In genomic region chr17:4144411-4144747, GRCh38 we compare ENCODE assay signal across 8 cellular contexts. TPM values are rescaled to one million over a fixed set of nuclear protein-coding genes. Genes with fewer than 3 reads are reported as not detected.
DNase-seq lines count a peak whose midpoint lies in the region; FAIRE-seq and TF ChIP-seq lines count a peak whose summit lies in the region.

No MANE protein-coding gene starts in this region.

- POLR2A ChIA-PET in CD8-positive, alpha-beta memory T cell (lab: Charles Lee), result interaction anchor here (0.5 to 4.1 kb wide), 10 partner anchors 8 to 823 kb away, joined by 3 to 41 read pairs (median 4); partner anchors contain the start of genes RNF167, SLC25A11, SPAG7 and UBE2G1
- POLR2A ChIA-PET in PC-9 (lab: Charles Lee; ENCODE audit: unreplicated experiment) (interaction anchor here (0.5 to 0.7 kb wide), 2 partner anchors 11 to 127 kb away, joined by 3 to 8 read pairs; no protein-coding TSS in a partner anchor), endothelial cell of umbilical vein (lab: Charles Lee) (interaction anchor here (1.0 to 1.6 kb wide), 2 partner anchors 9 to 17 kb away, joined by 3 to 11 read pairs; no protein-coding TSS in a partner anchor)

- H3K4me3 ChIP-seq in CD8-positive, alpha-beta memory T cell (ENCODE audit: low read length), result peak overlapping the region; percentile 65
- peak overlapping the region; percentile 89 for H3K4me3 ChIP-seq in PC-9
- H3K4me3 ChIP-seq in endothelial cell of umbilical vein (replicated peaks in 1 of 3; ENCODE audit: insufficient read depth in 1 of 3, low read depth in 1 of 3, low read length in 3 of 3), result peak overlapping the region; percentile 49 to 87 (median 75)
- H3K4me3 ChIP-seq in ovary, result peak overlapping the region; percentile 98

- H4K20me1 ChIP-seq in PC-9 (ENCODE audit: insufficient read depth), result peaks cover 27% of the 10 kb centered on the region
- no peaks in the 10 kb centered on the region for H4K20me1 ChIP-seq in endothelial cell of umbilical vein (replicated peaks; ENCODE audit: control insufficient read depth, extremely low read depth, insufficient read depth, low read length)

- peaks cover 0 to 3% of the 10 kb centered on the region in 2 donors for H3K27me3 Mint-ChIP-seq in CD8-positive, alpha-beta memory T cell

- H3K36me3 Mint-ChIP-seq in CD8-positive, alpha-beta memory T cell, result peaks cover 0 to 35% (median 6%) of the 10 kb centered on the region in 3 donors

- dilution Hi-C loops in endothelial cell of umbilical vein (cut with MboI; ENCODE audit: extremely low pct_ligation_motif_present, low sequenced_read_pairs), result no loop called here

- H3K4me2 ChIP-seq in PC-9 (peak overlapping the region; percentile 98), endothelial cell of umbilical vein (ENCODE audit: insufficient read depth, low read length) (peak overlapping the region; percentile 76)

- no peaks in the 10 kb centered on the region for H3K27me3 ChIP-seq in CD8-positive, alpha-beta memory T cell (ENCODE audit: insufficient read depth, low read length, poor library complexity, severe bottlenecking)
- H3K27me3 ChIP-seq in PC-9 (ENCODE audit: insufficient read depth, low read depth) (no peaks in the 10 kb centered on the region), endothelial cell of umbilical vein (ENCODE audit: control insufficient read depth in 2 of 2, insufficient read depth in 2 of 2, low read length in 2 of 2) (no peaks in the 10 kb centered on the region), ovary (no peaks in the 10 kb centered on the region)

- BruUV-seq in PC-9 (replicated peaks; lab: Mats Ljungman, UMichigan) (no TSS peak), endothelial cell of umbilical vein (replicated peaks; lab: Mats Ljungman, UMichigan) (no TSS peak)

- H2AFZ ChIP-seq in PC-9, result peak overlapping the region; percentile 88
- H2AFZ ChIP-seq in endothelial cell of umbilical vein (ENCODE audit: low read depth, low read length), result peak overlapping the region; percentile 75

- no peaks in the 10 kb centered on the region for H3K9me2 ChIP-seq in PC-9 (ENCODE audit: insufficient read depth)

- no peak for TF ChIP-seq EP300 in ovary (IDR thresholded peaks at IDR 0.05)

- H3K79me2 ChIP-seq in PC-9 (ENCODE audit: low read depth) (peaks cover 51% of the 10 kb centered on the region), endothelial cell of umbilical vein (ENCODE audit: control insufficient read depth, insufficient read depth, low read length) (peaks cover 33% of the 10 kb centered on the region)

- TF ChIP-seq CTCF in PC-9 (conservative IDR thresholded peaks at IDR 0.05) (no peak), endothelial cell of umbilical vein (IDR thresholded peaks at IDR 0.05; ENCODE audit: extremely low read depth in 1 of 2, insufficient read depth in 1 of 2, low read depth in 1 of 2, low read length in 2 of 2) (no peak), ovary (IDR thresholded peaks at IDR 0.05) (no peak)

- peak overlapping the region; percentile 95 to 100 (median 100) for H3K4me3 Mint-ChIP-seq in CD8-positive, alpha-beta memory T cell

- FAIRE-seq in endothelial cell of umbilical vein (lab: Jason Lieb, UNC), result no peak

- H3K27ac Mint-ChIP-seq in CD8-positive, alpha-beta memory T cell, result peak overlapping the region; percentile 98 to 100 (median 100)

- peaks cover 34 to 42% (median 38%) of the 10 kb centered on the region in 3 donors for H3K4me1 Mint-ChIP-seq in CD8-positive, alpha-beta memory T cell

- H3K9me3 Mint-ChIP-seq in CD8-positive, alpha-beta memory T cell, result no peaks in the 10 kb centered on the region

- peaks cover 37% of the 10 kb centered on the region for H3K4me1 ChIP-seq in CD8-positive, alpha-beta memory T cell (ENCODE audit: insufficient read depth, low read length)
- H3K4me1 ChIP-seq in PC-9 (replicated peaks; ENCODE audit: insufficient read depth) (peaks cover 14% of the 10 kb centered on the region), endothelial cell of umbilical vein (ENCODE audit: control insufficient read depth, extremely low read depth, insufficient read depth, low read length) (peaks cover 15% of the 10 kb centered on the region), ovary (ENCODE audit: insufficient read depth) (no peaks in the 10 kb centered on the region)

- DNase-seq in CD8-positive, alpha-beta memory T cell, result peak in 1 of 5 donors; percentile 3
- DNase-seq in PC-9, result no peak
- no peak for DNase-seq in endothelial cell of umbilical vein (ENCODE audit: low read depth, low spot score)
- no peak for DNase-seq in ovary
- no peak for DNase-seq in amygdala (lab: John Stamatoyannopoulos, UW)
- no peak for DNase-seq in NCI-H187 treated with DMSO at 0.1 percent for 48 hours (lab: John Stamatoyannopoulos, UW)
- DNase-seq in ecto neural progenitor cell (ENCODE audit: low spot score), result no peak
- no peak for DNase-seq in NCI-H128 (lab: John Stamatoyannopoulos, UW; ENCODE audit: unreplicated experiment)

- TF ChIP-seq POLR2A in endothelial cell of umbilical vein (IDR thresholded peaks at IDR 0.05; ENCODE audit: low read depth, low read length) (no peak), ovary (IDR thresholded peaks at IDR 0.05) (no peak)

- H3F3A ChIP-seq in PC-9 (ENCODE audit: insufficient read depth, low read depth), result peaks cover 15% of the 10 kb centered on the region

- H3K9me1 ChIP-seq in endothelial cell of umbilical vein (replicated peaks; ENCODE audit: control insufficient read depth, extremely low read depth, insufficient read depth, low read length), result no peaks in the 10 kb centered on the region

- H3K9me3 ChIP-seq in CD8-positive, alpha-beta memory T cell (ENCODE audit: low read length), result no peaks in the 10 kb centered on the region
- H3K9me3 ChIP-seq in PC-9 (ENCODE audit: insufficient read depth, low read depth) (no peaks in the 10 kb centered on the region), endothelial cell of umbilical vein (replicated peaks; ENCODE audit: control insufficient read depth, insufficient read depth, low read length) (no peaks in the 10 kb centered on the region), ovary (no peaks in the 10 kb centered on the region)

- intact Hi-C loops in PC-9 (cut with micrococcal nuclease; ENCODE audit: unreplicated experiment), result loop anchor here (10.0 kb wide), 1 partner anchor 300 kb away; the partner anchor contains the start of gene NCBP3
- intact Hi-C loops in endothelial cell of umbilical vein (cut with micrococcal nuclease), result no loop called here
- intact Hi-C loops in ovary (cut with DNase I), result no loop called here

- CTCF ChIA-PET in CD8-positive, alpha-beta memory T cell (lab: Charles Lee), result interaction anchor here (1.2 kb wide), 1 partner anchor 20 kb away, joined by 3 read pairs; no protein-coding TSS in a partner anchor
- CTCF ChIA-PET in PC-9 (lab: Charles Lee) (interaction anchor here (0.6 to 0.7 kb wide), 2 partner anchors 16 to 182 kb away, joined by 7 to 9 read pairs; no protein-coding TSS in a partner anchor), endothelial cell of umbilical vein (lab: Charles Lee) (interaction anchor here (0.6 to 2.0 kb wide), 4 partner anchors 10 to 71 kb away, joined by 3 to 8 read pairs (median 4); no protein-coding TSS in a partner anchor)

- peak overlapping the region; percentile 95 for H3K27ac ChIP-seq in CD8-positive, alpha-beta memory T cell (ENCODE audit: low read depth, low read length)
- H3K27ac ChIP-seq in PC-9, result peak overlapping the region; percentile 98
- no peak overlapping the region for H3K27ac ChIP-seq in endothelial cell of umbilical vein (ENCODE audit: insufficient read depth, low read depth, low read length)
- H3K27ac ChIP-seq in ovary, result peak overlapping the region; percentile 97 to 100

- H3K9ac ChIP-seq in endothelial cell of umbilical vein (replicated peaks; ENCODE audit: extremely low read depth, insufficient read depth, low read length), result peak overlapping the region; percentile 97

- no peaks in the 10 kb centered on the region for H3K36me3 ChIP-seq in CD8-positive, alpha-beta memory T cell (ENCODE audit: insufficient read depth, low read length)
- no peaks in the 10 kb centered on the region for H3K36me3 ChIP-seq in PC-9 (ENCODE audit: low read depth)
- H3K36me3 ChIP-seq in endothelial cell of umbilical vein (ENCODE audit: control insufficient read depth in 2 of 2, extremely low read depth in 1 of 2, insufficient read depth in 2 of 2, low read length in 2 of 2), result no peaks in the 10 kb centered on the region
- no peaks in the 10 kb centered on the region for H3K36me3 ChIP-seq in ovary

- WGBS in ovary, 3 donors, result 55 to 59% (median 57%) methylated on average over 3 of the region's 3 CpGs

TF ChIP-seq in endothelial cell of umbilical vein, 7 proteins besides CTCF, POLR2A, EP300 and RAD21 (continues in another document):
- TF ChIP-seq FOS (IDR thresholded peaks at IDR 0.05; ENCODE audit: borderline replicate concordance, insufficient read depth, low read length) (peak; percentile 6), GATA2 (IDR thresholded peaks at IDR 0.05; ENCODE audit: insufficient read depth, insufficient read length, low read depth, low read length) (no peak), JUN (IDR thresholded peaks at IDR 0.05; ENCODE audit: borderline replicate concordance, insufficient read depth, insufficient read length, low read depth) (no peak)

RNA-seq across cellular contexts. Expression of gene CYB5D2, which starts 1.4 kb away (rescaled TPM):
- 10 to 100 TPM; 12.6 to 14.2 TPM for total RNA-seq in CD8-positive, alpha-beta memory T cell
- 12.9 TPM for polyA plus RNA-seq in CD8-positive, alpha-beta memory T cell
- total RNA-seq in PC-9 (2021) (40.5 and 52.4 TPM in 2 replicates), endothelial cell of umbilical vein (12.6 and 13.3 TPM in 2 replicates), ovary (10 to 100 TPM; 12.2 to 38.9 (median 18.5) TPM)
- polyA plus RNA-seq in endothelial cell of umbilical vein (28.4 and 30.2 TPM in 2 replicates), ovary (10 to 100 TPM; 16.9 to 28.9 TPM)
- polyA plus RNA-seq in endothelial cell of umbilical vein (2011; cell fraction: cytosol; rRNA removed), result 19.5 and 26.0 TPM in 2 replicates
- 12.9 and 13.6 TPM in 2 replicates for polyA plus RNA-seq in endothelial cell of umbilical vein (2011; cell fraction: nucleus; rRNA removed)
- polyA plus RNA-seq in endothelial cell of umbilical vein (2012), result 15.4 and 21.3 TPM in 2 replicates
- polyA minus RNA-seq in endothelial cell of umbilical vein, result 16.7 and 29.4 TPM in 2 replicates
- polyA minus RNA-seq in endothelial cell of umbilical vein (2011; cell fraction: cytosol; rRNA and poly(A)+ RNA removed), result 15.8 TPM
- polyA minus RNA-seq in endothelial cell of umbilical vein (2011; cell fraction: nucleus; rRNA and poly(A)+ RNA removed), result 3.1 and 5.9 TPM in 2 replicates

RNA-seq across cellular contexts. Expression of gene ZZEF1, which starts 1.5 kb away (rescaled TPM):
- 10 to 100 TPM; 39.6 to 41.2 TPM for total RNA-seq in CD8-positive, alpha-beta memory T cell
- 8.2 TPM for polyA plus RNA-seq in CD8-positive, alpha-beta memory T cell
- 39.5 and 42.9 TPM in 2 replicates for total RNA-seq in PC-9 (2021)
- total RNA-seq in endothelial cell of umbilical vein, result 42.5 and 52.1 TPM in 2 replicates
- polyA plus RNA-seq in endothelial cell of umbilical vein, result 15.7 and 20.7 TPM in 2 replicates
- polyA plus RNA-seq in endothelial cell of umbilical vein (2011; cell fraction: cytosol; rRNA removed), result 13.4 and 14.6 TPM in 2 replicates
- 78.3 and 81.2 TPM in 2 replicates for polyA plus RNA-seq in endothelial cell of umbilical vein (2011; cell fraction: nucleus; rRNA removed)
- 28.0 and 29.1 TPM in 2 replicates for polyA plus RNA-seq in endothelial cell of umbilical vein (2012)
- 106 and 121 TPM in 2 replicates for polyA minus RNA-seq in endothelial cell of umbilical vein
- 19.0 TPM for polyA minus RNA-seq in endothelial cell of umbilical vein (2011; cell fraction: cytosol; rRNA and poly(A)+ RNA removed)
- 130 and 169 TPM in 2 replicates for polyA minus RNA-seq in endothelial cell of umbilical vein (2011; cell fraction: nucleus; rRNA and poly(A)+ RNA removed)
- total RNA-seq in ovary, result 10 to 100 TPM; 36.4 to 60.8 (median 46.7) TPM
- polyA plus RNA-seq in ovary, result 10 to 100 TPM; 16.6 to 30.0 TPM
